Comparison of ENCODE assay signal across 16 cellular contexts in the genomic region with DNA sequence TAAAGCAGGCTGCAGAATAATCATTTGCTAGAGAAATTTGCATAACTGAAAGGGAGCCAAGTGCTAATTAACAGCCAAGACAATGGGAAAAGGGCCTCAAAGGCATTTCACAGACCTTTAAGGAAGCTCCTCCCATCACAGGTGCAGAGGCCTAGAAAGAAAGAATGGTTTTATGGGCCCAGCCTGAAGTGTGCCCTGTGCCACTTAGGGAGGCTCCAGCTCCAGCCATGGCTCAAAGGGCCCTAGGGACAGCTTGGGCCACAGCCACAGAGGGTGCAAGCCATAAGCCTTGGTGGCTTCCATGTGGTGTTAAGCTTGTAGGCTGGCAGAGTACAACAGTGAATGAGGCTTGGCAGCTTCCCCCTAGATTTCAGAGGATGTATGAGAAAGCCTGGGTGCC. TPM values are rescaled to one million over a fixed set of nuclear protein-coding genes. Genes with fewer than 3 reads are reported as not detected.
DNase-seq lines count a peak whose midpoint lies in the region; FAIRE-seq and TF ChIP-seq lines count a peak whose summit lies in the region.
"Had no signal": no experiment of that assay in that cellular context is flagged by ENCODE, and none has a peak within 500 bp of the region (broad histone marks: within the 10 kb centered on the region; RNA-seq: fewer than 3 reads in every experiment).

No MANE protein-coding gene starts in this region.

- H3K4me3 ChIP-seq in endodermal cell (ENCODE audit: low read length) (no peak overlapping the region), spleen (no peak overlapping the region)
- H3K4me3 ChIP-seq: psoas muscle had no signal

- no peak overlapping the region for H3K9ac ChIP-seq in endodermal cell (ENCODE audit: extremely low read depth, low read length, poor library complexity, severe bottlenecking)

- no peaks in the 10 kb centered on the region for H3K27me3 ChIP-seq in endodermal cell (ENCODE audit: control insufficient read depth, insufficient read depth, low read length, poor library complexity, severe bottlenecking)
- H3K27me3 ChIP-seq in spleen (replicated peaks in 1 of 7) = no peaks in the 10 kb centered on the region

- H3K27ac ChIP-seq in endodermal cell (ENCODE audit: low read depth, low read length) (no peak overlapping the region), spleen (peak overlapping the region in 5 of 8 donors; percentile 36 to 67 (median 39))
- H3K27ac ChIP-seq: psoas muscle had no signal

- TF ChIP-seq POLR2A in spleen (IDR thresholded peaks at IDR 0.05) = no peak

- H3K36me3 Mint-ChIP-seq in endodermal cell (ENCODE audit: low read depth) = no peaks in the 10 kb centered on the region
- no peaks in the 10 kb centered on the region for H3K36me3 Mint-ChIP-seq in activated naive CD8-positive, alpha-beta T cell treated with anti-CD3 and anti-CD28 coated beads for 36 hours
- H3K36me3 Mint-ChIP-seq: CD8-positive, alpha-beta memory T cell; mesothelial cell of epicardium; T-cell had no signal

- H3K27me3 Mint-ChIP-seq in endodermal cell (ENCODE audit: insufficient read depth) = no peaks in the 10 kb centered on the region
- no peaks in the 10 kb centered on the region for H3K27me3 Mint-ChIP-seq in activated naive CD8-positive, alpha-beta T cell treated with anti-CD3 and anti-CD28 coated beads for 36 hours
- H3K27me3 Mint-ChIP-seq: CD8-positive, alpha-beta memory T cell; T-cell had no signal

- peaks cover 30% of the 10 kb centered on the region for H3K4me1 ChIP-seq in endodermal cell (ENCODE audit: control insufficient read depth, insufficient read depth, low read length)
- peaks cover 18 to 53% (median 45%) of the 10 kb centered on the region in 6 donors for H3K4me1 ChIP-seq in spleen
- H3K4me1 ChIP-seq: psoas muscle had no signal

- no peaks in the 10 kb centered on the region for H3K9me3 Mint-ChIP-seq in endodermal cell
- no peaks in the 10 kb centered on the region for H3K9me3 Mint-ChIP-seq in activated naive CD8-positive, alpha-beta T cell treated with anti-CD3 and anti-CD28 coated beads for 36 hours
- H3K9me3 Mint-ChIP-seq: CD8-positive, alpha-beta memory T cell; mesothelial cell of epicardium; stimulated activated naive CD8-positive, alpha-beta T cell treated with anti-CD3 and anti-CD28 coated beads, Interleukin-15, amount 100 ng/mL, for 72 hours; T-cell had no signal

- H3K9me3 ChIP-seq in endodermal cell (ENCODE audit: control insufficient read depth, low read length) (no peaks in the 10 kb centered on the region), spleen (no peaks in the 10 kb centered on the region)
- H3K9me3 ChIP-seq: psoas muscle had no signal

- TF ChIP-seq CTCF in endodermal cell (conservative IDR thresholded peaks at IDR 0.05) = no peak
- no peak for TF ChIP-seq CTCF in spleen (IDR thresholded peaks at IDR 0.05 in 8 of 11, conservative IDR thresholded peaks at IDR 0.05 in 3 of 11)

- DNase-seq in GM19239 (ENCODE audit: insufficient read length, low spot score) (no peak), NCI-H146 treated with DMSO at 0.1 percent for 48 hours (lab: John Stamatoyannopoulos, UW; ENCODE audit: unreplicated experiment) (peak; percentile 9), endodermal cell (peak; percentile 90), spleen (peak; percentile 68), urothelium cell line (ENCODE audit: low spot score) (no peak)
- no peak for DNase-seq in activated naive CD8-positive, alpha-beta T cell treated with anti-CD3 and anti-CD28 coated beads for 36 hours
- no peak for DNase-seq in NK-92 treated with Interleukin-12 subunit alpha and Interleukin-12 subunit beta, amount 100 ng/mL, for 24 hours (lab: John Stamatoyannopoulos, UW)
- no peak for DNase-seq in stimulated activated CD4-positive, alpha-beta T cell treated with anti-CD3 and anti-CD28 coated beads, Interleukin-12 subunit alpha, Interleukin-12 subunit beta, amount 100 ng/mL, for 4 hours
- DNase-seq: activated CD4-positive, alpha-beta T cell treated with anti-CD3 and anti-CD28 coated beads for 48 hours; activated gamma-delta T cell; CD8-positive, alpha-beta memory T cell; NCI-H1694 treated with DMSO at 0.1 percent for 48 hours; stimulated activated naive CD8-positive, alpha-beta T cell treated with anti-CD3 and anti-CD28 coated beads, Interleukin-15, amount 100 ng/mL, for 72 hours; T-cell had no signal

- H3K36me3 ChIP-seq in endodermal cell (ENCODE audit: control insufficient read depth, insufficient read depth, low read length) (no peaks in the 10 kb centered on the region), spleen (no peaks in the 10 kb centered on the region)

- intact Hi-C loops in spleen (cut with DNase I; ENCODE audit: low total_unique reads) = no loop called here

- peak overlapping the region; percentile 71 for H3K27ac Mint-ChIP-seq in endodermal cell
- no peak overlapping the region for H3K27ac Mint-ChIP-seq in activated naive CD8-positive, alpha-beta T cell treated with anti-CD3 and anti-CD28 coated beads for 36 hours
- H3K27ac Mint-ChIP-seq: mesothelial cell of epicardium had no signal

- FAIRE-seq in GM19239 (lab: Jason Lieb, UNC) = peak; percentile 26
- FAIRE-seq in urothelium cell line (lab: Jason Lieb, UNC) = no peak

- peaks cover 81% of the 10 kb centered on the region for H3K4me1 Mint-ChIP-seq in endodermal cell
- peaks cover 32% of the 10 kb centered on the region for H3K4me1 Mint-ChIP-seq in activated naive CD8-positive, alpha-beta T cell treated with anti-CD3 and anti-CD28 coated beads for 36 hours

- H3K4me3 Mint-ChIP-seq in endodermal cell = no peak overlapping the region
- no peak overlapping the region for H3K4me3 Mint-ChIP-seq in activated naive CD8-positive, alpha-beta T cell treated with anti-CD3 and anti-CD28 coated beads for 36 hours
- H3K4me3 Mint-ChIP-seq: mesothelial cell of epicardium; stimulated activated naive CD8-positive, alpha-beta T cell treated with anti-CD3 and anti-CD28 coated beads, Interleukin-15, amount 100 ng/mL, for 72 hours; T-cell had no signal

RNA-seq across cellular contexts. Expression of gene RNF112, which starts 50.1 kb away (rescaled TPM):
- total RNA-seq in endodermal cell (1 to 10 TPM; 1.1 to 1.9 TPM), spleen (1 to 10 TPM; 2.3 to 7.6 (median 2.7) TPM)
- polyA plus RNA-seq in endodermal cell (2013, experiment 1 of 2) = 1.4 TPM
- 1.1 TPM for polyA plus RNA-seq in endodermal cell (2013, experiment 2 of 2)
- polyA plus RNA-seq in spleen = 1 to 10 TPM; 1.3 to 5.9 (median 2.2) TPM
- total RNA-seq in activated naive CD8-positive, alpha-beta T cell treated with anti-CD3 and anti-CD28 coated beads for 36 hours = under 1 TPM in 1 of 2 experiments, not detected in 1; 0.10 TPM
- polyA plus RNA-seq: CD8-positive, alpha-beta memory T cell had no signal

Comparison
In these comparisons a context has a peak if more than half of its experiments do, and no peak if none do; other contexts are left out.
1. DNase-seq: peak in NCI-H146 treated with DMSO at 0.1 percent for 48 hours (single experiment), endodermal cell (single experiment) and spleen (single experiment); none in GM19239 (single experiment), activated naive CD8-positive, alpha-beta T cell treated with anti-CD3 and anti-CD28 coated beads for 36 hours (single experiment), NK-92 treated with Interleukin-12 subunit alpha and Interleukin-12 subunit beta, amount 100 ng/mL, for 24 hours (single experiment), stimulated activated CD4-positive, alpha-beta T cell treated with anti-CD3 and anti-CD28 coated beads, Interleukin-12 subunit alpha, Interleukin-12 subunit beta, amount 100 ng/mL, for 4 hours (single experiment) and urothelium cell line (single experiment).